Comparison of ENCODE assay signal across 1 cellular context in the genomic region with DNA sequence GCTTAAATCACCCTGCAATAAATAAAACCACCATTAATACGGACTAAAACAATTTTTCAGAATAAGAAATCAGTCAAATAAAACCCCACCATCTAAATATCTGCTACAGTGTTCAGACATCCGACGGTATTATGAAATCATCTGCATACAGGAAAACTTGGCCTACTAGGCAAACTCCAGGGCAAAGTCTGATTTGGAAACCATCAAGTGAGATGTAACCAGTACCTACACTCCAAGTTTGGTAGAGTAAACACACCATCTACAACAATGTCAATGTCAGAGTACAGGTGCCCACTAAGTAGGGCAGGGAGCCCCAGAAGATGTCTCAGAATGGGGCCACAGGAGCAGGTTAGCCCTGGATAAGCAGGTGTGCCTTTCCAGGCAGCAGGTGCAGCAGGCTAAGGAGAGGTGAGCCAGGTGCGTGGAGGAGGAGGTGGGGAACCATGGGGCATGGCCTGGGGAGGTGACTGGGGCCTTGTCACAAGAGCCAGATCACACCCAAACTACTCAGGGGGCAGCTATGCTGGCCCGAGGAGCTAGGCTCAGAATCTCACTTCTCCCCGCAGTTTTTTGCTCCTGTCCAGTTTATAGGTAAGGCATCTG.
TF ChIP-seq lines count a peak whose summit lies in the region.

No MANE protein-coding gene starts in this region.

TF ChIP-seq in HepG2, 621 proteins besides CTCF, POLR2A, EP300 and RAD21 (continued from another document and continues in another):
- TF ChIP-seq, protein P1, sequence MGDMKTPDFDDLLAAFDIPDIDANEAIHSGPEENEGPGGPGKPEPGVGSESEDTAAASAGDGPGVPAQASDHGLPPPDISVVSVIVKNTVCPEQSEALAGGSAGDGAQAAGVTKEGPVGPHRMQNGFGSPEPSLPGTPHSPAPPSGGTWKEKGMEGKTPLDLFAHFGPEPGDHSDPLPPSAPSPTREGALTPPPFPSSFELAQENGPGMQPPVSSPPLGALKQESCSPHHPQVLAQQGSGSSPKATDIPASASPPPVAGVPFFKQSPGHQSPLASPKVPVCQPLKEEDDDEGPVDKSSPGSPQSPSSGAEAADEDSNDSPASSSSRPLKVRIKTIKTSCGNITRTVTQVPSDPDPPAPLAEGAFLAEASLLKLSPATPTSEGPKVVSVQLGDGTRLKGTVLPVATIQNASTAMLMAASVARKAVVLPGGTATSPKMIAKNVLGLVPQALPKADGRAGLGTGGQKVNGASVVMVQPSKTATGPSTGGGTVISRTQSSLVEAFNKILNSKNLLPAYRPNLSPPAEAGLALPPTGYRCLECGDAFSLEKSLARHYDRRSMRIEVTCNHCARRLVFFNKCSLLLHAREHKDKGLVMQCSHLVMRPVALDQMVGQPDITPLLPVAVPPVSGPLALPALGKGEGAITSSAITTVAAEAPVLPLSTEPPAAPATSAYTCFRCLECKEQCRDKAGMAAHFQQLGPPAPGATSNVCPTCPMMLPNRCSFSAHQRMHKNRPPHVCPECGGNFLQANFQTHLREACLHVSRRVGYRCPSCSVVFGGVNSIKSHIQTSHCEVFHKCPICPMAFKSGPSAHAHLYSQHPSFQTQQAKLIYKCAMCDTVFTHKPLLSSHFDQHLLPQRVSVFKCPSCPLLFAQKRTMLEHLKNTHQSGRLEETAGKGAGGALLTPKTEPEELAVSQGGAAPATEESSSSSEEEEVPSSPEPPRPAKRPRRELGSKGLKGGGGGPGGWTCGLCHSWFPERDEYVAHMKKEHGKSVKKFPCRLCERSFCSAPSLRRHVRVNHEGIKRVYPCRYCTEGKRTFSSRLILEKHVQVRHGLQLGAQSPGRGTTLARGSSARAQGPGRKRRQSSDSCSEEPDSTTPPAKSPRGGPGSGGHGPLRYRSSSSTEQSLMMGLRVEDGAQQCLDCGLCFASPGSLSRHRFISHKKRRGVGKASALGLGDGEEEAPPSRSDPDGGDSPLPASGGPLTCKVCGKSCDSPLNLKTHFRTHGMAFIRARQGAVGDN (CRISPR knock-in tag; IDR thresholded peaks at IDR 0.05), result peak; percentile 49; the same call in 1 of the 2 replicates
- TF ChIP-seq ZNF790 (CRISPR knock-in tag; IDR thresholded peaks at IDR 0.05; ENCODE audit: borderline replicate concordance), result no peak
- no peak for TF ChIP-seq FOXA1 (IDR thresholded peaks at IDR 0.05)
- TF ChIP-seq FOXA1 (CRISPR knock-in tag; IDR thresholded peaks at IDR 0.05), result peak; percentile 86
- TF ChIP-seq ZNF121 (CRISPR knock-in tag; IDR thresholded peaks at IDR 0.05), result no peak
- no peak for TF ChIP-seq ZMYM3 (CRISPR knock-in tag; IDR thresholded peaks at IDR 0.05)
- TF ChIP-seq ZNF20 (CRISPR knock-in tag; IDR thresholded peaks at IDR 0.05), result no peak
- no peak for TF ChIP-seq ZBTB42 (CRISPR knock-in tag; IDR thresholded peaks at IDR 0.05)
- no peak for TF ChIP-seq ATF7-NPFF (CRISPR knock-in tag; IDR thresholded peaks at IDR 0.05; ENCODE audit: low read depth)
- TF ChIP-seq, protein P2, sequence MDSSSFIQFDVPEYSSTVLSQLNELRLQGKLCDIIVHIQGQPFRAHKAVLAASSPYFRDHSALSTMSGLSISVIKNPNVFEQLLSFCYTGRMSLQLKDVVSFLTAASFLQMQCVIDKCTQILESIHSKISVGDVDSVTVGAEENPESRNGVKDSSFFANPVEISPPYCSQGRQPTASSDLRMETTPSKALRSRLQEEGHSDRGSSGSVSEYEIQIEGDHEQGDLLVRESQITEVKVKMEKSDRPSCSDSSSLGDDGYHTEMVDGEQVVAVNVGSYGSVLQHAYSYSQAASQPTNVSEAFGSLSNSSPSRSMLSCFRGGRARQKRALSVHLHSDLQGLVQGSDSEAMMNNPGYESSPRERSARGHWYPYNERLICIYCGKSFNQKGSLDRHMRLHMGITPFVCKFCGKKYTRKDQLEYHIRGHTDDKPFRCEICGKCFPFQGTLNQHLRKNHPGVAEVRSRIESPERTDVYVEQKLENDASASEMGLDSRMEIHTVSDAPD (CRISPR knock-in tag; IDR thresholded peaks at IDR 0.05), result peak; percentile 98
- peak; percentile 75 for TF ChIP-seq RARA (CRISPR knock-in tag; IDR thresholded peaks at IDR 0.05)
- 0 out of 2 replicates have a peak, but pooled peaks have one; percentile 33 for TF ChIP-seq ZNF614 (CRISPR knock-in tag; IDR thresholded peaks at IDR 0.05; ENCODE audit: borderline replicate concordance)
- no peak for TF ChIP-seq ZNF136 (CRISPR knock-in tag; IDR thresholded peaks at IDR 0.05; ENCODE audit: low read depth)
- TF ChIP-seq KDM1A (CRISPR knock-in tag; IDR thresholded peaks at IDR 0.05), result peak; percentile 65; the same call in 1 of the 2 replicates
- TF ChIP-seq, protein P3, sequence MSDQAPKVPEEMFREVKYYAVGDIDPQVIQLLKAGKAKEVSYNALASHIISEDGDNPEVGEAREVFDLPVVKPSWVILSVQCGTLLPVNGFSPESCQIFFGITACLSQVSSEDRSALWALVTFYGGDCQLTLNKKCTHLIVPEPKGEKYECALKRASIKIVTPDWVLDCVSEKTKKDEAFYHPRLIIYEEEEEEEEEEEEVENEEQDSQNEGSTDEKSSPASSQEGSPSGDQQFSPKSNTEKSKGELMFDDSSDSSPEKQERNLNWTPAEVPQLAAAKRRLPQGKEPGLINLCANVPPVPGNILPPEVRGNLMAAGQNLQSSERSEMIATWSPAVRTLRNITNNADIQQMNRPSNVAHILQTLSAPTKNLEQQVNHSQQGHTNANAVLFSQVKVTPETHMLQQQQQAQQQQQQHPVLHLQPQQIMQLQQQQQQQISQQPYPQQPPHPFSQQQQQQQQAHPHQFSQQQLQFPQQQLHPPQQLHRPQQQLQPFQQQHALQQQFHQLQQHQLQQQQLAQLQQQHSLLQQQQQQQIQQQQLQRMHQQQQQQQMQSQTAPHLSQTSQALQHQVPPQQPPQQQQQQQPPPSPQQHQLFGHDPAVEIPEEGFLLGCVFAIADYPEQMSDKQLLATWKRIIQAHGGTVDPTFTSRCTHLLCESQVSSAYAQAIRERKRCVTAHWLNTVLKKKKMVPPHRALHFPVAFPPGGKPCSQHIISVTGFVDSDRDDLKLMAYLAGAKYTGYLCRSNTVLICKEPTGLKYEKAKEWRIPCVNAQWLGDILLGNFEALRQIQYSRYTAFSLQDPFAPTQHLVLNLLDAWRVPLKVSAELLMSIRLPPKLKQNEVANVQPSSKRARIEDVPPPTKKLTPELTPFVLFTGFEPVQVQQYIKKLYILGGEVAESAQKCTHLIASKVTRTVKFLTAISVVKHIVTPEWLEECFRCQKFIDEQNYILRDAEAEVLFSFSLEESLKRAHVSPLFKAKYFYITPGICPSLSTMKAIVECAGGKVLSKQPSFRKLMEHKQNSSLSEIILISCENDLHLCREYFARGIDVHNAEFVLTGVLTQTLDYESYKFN (CRISPR knock-in tag; conservative IDR thresholded peaks at IDR 0.05), result peak; percentile 63
- no peak for TF ChIP-seq ZNF777 (CRISPR knock-in tag; IDR thresholded peaks at IDR 0.05)
- TF ChIP-seq, protein P4, sequence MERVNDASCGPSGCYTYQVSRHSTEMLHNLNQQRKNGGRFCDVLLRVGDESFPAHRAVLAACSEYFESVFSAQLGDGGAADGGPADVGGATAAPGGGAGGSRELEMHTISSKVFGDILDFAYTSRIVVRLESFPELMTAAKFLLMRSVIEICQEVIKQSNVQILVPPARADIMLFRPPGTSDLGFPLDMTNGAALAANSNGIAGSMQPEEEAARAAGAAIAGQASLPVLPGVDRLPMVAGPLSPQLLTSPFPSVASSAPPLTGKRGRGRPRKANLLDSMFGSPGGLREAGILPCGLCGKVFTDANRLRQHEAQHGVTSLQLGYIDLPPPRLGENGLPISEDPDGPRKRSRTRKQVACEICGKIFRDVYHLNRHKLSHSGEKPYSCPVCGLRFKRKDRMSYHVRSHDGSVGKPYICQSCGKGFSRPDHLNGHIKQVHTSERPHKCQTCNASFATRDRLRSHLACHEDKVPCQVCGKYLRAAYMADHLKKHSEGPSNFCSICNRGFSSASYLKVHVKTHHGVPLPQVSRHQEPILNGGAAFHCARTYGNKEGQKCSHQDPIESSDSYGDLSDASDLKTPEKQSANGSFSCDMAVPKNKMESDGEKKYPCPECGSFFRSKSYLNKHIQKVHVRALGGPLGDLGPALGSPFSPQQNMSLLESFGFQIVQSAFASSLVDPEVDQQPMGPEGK (CRISPR knock-in tag; IDR thresholded peaks at IDR 0.05), result peak; percentile 16; the same call in 1 of the 2 replicates
- TF ChIP-seq, protein P5, sequence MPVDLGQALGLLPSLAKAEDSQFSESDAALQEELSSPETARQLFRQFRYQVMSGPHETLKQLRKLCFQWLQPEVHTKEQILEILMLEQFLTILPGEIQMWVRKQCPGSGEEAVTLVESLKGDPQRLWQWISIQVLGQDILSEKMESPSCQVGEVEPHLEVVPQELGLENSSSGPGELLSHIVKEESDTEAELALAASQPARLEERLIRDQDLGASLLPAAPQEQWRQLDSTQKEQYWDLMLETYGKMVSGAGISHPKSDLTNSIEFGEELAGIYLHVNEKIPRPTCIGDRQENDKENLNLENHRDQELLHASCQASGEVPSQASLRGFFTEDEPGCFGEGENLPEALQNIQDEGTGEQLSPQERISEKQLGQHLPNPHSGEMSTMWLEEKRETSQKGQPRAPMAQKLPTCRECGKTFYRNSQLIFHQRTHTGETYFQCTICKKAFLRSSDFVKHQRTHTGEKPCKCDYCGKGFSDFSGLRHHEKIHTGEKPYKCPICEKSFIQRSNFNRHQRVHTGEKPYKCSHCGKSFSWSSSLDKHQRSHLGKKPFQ (CRISPR knock-in tag; IDR thresholded peaks at IDR 0.05; ENCODE audit: insufficient replicate concordance), result no peak
- TF ChIP-seq FOXJ3 (CRISPR knock-in tag; IDR thresholded peaks at IDR 0.05; ENCODE audit: borderline replicate concordance), result peak; percentile 32; the same call in 1 of the 2 replicates
- TF ChIP-seq, protein P6, sequence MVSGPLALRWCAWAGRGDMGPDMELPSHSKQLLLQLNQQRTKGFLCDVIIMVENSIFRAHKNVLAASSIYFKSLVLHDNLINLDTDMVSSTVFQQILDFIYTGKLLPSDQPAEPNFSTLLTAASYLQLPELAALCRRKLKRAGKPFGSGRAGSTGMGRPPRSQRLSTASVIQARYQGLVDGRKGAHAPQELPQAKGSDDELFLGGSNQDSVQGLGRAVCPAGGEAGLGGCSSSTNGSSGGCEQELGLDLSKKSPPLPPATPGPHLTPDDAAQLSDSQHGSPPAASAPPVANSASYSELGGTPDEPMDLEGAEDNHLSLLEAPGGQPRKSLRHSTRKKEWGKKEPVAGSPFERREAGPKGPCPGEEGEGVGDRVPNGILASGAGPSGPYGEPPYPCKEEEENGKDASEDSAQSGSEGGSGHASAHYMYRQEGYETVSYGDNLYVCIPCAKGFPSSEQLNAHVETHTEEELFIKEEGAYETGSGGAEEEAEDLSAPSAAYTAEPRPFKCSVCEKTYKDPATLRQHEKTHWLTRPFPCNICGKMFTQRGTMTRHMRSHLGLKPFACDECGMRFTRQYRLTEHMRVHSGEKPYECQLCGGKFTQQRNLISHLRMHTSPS (CRISPR knock-in tag; IDR thresholded peaks at IDR 0.05; ENCODE audit: low read depth), result 0 out of 2 replicates have a peak, but pooled peaks have one; percentile 26
- no peak for TF ChIP-seq XBP1 (CRISPR knock-in tag; IDR thresholded peaks at IDR 0.05)
- TF ChIP-seq ZNF556 (CRISPR knock-in tag; IDR thresholded peaks at IDR 0.05; ENCODE audit: borderline replicate concordance), result no peak
- TF ChIP-seq ZKSCAN8 (CRISPR knock-in tag; IDR thresholded peaks at IDR 0.05; ENCODE audit: borderline replicate concordance), result 0 out of 2 replicates have a peak, but pooled peaks have one; percentile 57
- TF ChIP-seq, protein P7, sequence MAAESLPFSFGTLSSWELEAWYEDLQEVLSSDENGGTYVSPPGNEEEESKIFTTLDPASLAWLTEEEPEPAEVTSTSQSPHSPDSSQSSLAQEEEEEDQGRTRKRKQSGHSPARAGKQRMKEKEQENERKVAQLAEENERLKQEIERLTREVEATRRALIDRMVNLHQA (CRISPR knock-in tag; IDR thresholded peaks at IDR 0.05), result no peak
- TF ChIP-seq NFE2 (CRISPR knock-in tag; IDR thresholded peaks at IDR 0.05), result no peak
- TF ChIP-seq, protein P8, sequence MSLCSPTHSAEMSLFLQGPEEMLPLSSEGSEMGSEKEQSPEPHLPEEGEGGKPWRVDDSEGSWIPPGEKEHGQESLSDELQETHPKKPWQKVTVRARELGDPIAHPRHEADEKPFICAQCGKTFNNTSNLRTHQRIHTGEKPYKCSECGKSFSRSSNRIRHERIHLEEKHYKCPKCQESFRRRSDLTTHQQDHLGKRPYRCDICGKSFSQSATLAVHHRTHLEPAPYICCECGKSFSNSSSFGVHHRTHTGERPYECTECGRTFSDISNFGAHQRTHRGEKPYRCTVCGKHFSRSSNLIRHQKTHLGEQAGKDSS (CRISPR knock-in tag; IDR thresholded peaks at IDR 0.05; ENCODE audit: borderline replicate concordance, low read depth), result no peak
- TF ChIP-seq CEBPB (IDR thresholded peaks at IDR 0.05; ENCODE audit: borderline replicate concordance, low read depth, low read length), result peak; percentile 82; the same call in 1 of the 2 replicates
- TF ChIP-seq, protein P9, sequence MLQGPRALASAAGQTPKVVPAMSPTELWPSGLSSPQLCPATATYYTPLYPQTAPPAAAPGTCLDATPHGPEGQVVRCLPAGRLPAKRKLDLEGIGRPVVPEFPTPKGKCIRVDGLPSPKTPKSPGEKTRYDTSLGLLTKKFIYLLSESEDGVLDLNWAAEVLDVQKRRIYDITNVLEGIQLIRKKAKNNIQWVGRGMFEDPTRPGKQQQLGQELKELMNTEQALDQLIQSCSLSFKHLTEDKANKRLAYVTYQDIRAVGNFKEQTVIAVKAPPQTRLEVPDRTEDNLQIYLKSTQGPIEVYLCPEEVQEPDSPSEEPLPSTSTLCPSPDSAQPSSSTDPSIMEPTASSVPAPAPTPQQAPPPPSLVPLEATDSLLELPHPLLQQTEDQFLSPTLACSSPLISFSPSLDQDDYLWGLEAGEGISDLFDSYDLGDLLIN (CRISPR knock-in tag; IDR thresholded peaks at IDR 0.05; ENCODE audit: borderline replicate concordance), result no peak
- TF ChIP-seq MAFF (IDR thresholded peaks at IDR 0.05; ENCODE audit: low read depth, low read length), result no peak
- TF ChIP-seq NFIB (CRISPR knock-in tag; IDR thresholded peaks at IDR 0.05; ENCODE audit: borderline replicate concordance), result no peak
- TF ChIP-seq FOXC1 (CRISPR knock-in tag; IDR thresholded peaks at IDR 0.05; ENCODE audit: borderline replicate concordance), result no peak
- no peak for TF ChIP-seq ZNF781 (CRISPR knock-in tag; IDR thresholded peaks at IDR 0.05; ENCODE audit: borderline replicate concordance, not compliant biosample characterization)
